26 cellular contexts compared by ENCODE assay signal in genomic region chr5:119168401-119168800, GRCh38.
A peak's percentile ranks its signal among the peaks of the same experiment; 100 is the strongest.
DNase-seq lines count a peak whose midpoint lies in the region; ATAC-seq and TF ChIP-seq lines count a peak whose summit lies in the region.
"Had no signal": no experiment of that assay in that cellular context is flagged by ENCODE, and none has a peak within 500 bp of the region (broad histone marks: within the 10 kb centered on the region; RNA-seq: fewer than 3 reads in every experiment).

No MANE protein-coding gene starts in this region.

- no peaks in the 10 kb centered on the region for H3F3A ChIP-seq in PC-9 (ENCODE audit: insufficient read depth, low read depth)
- H3F3A ChIP-seq in smooth muscle cell (ENCODE audit: low read depth) = no peaks in the 10 kb centered on the region

- H3K4me1 ChIP-seq in PC-9 (replicated peaks; ENCODE audit: insufficient read depth) = peaks cover 10% of the 10 kb centered on the region
- H3K4me1 ChIP-seq in smooth muscle cell (ENCODE audit: low read depth) = no peaks in the 10 kb centered on the region
- H3K4me1 ChIP-seq in upper lobe of left lung = no peaks in the 10 kb centered on the region
- H3K4me1 ChIP-seq: thyroid gland, vagina had no signal

- DNase-seq in HT-29 (ENCODE audit: low spot score) = peak; percentile 22
- no peak for DNase-seq in PC-9
- no peak for DNase-seq in effector memory CD8-positive, alpha-beta T cell
- DNase-seq in smooth muscle cell (lab: John Stamatoyannopoulos, UW; ENCODE audit: unreplicated experiment) = no peak
- DNase-seq in upper lobe of left lung = no peak
- DNase-seq: activated CD4-positive, CD25-positive, alpha-beta regulatory T cell treated with anti-CD3 and anti-CD28 coated beads, Interleukin-2, amount 50 U/mL, for 72 hours; activated CD8-positive, alpha-beta T cell treated with anti-CD3 and anti-CD28 coated beads, Interleukin-2, amount 10 ng/mL, durations not matched to agents 7 days and 5 days; amygdala; brain microvascular endothelial cell; DMS153; head of caudate nucleus; left ventricle myocardium inferior; NCI-H1092; NCI-H1694; right cardiac atrium; stimulated activated CD4-positive, alpha-beta T cell treated with anti-CD3 and anti-CD28 coated beads, Interleukin-1b, Interleukin-23, amount 100 ng/mL, for 48 hours; stimulated activated naive CD8-positive, alpha-beta T cell treated with anti-CD3 and anti-CD28 coated beads, Interleukin-15, amount 100 ng/mL, for 72 hours; T-cell; thyroid gland had no signal

- no peaks in the 10 kb centered on the region for H3K9me2 ChIP-seq in PC-9 (ENCODE audit: insufficient read depth)

- WGBS in smooth muscle cell (ENCODE audit: low lambda C conversion rate) = 47% methylated on average over 1 of the region's 1 CpG
- WGBS in upper lobe of left lung, 2 donors = 79 to 87% methylated on average over 1 of the region's 1 CpG

- BruUV-seq in PC-9 (replicated peaks; lab: Mats Ljungman, UMichigan) = no TSS peak

- TF ChIP-seq CTCF in PC-9 (conservative IDR thresholded peaks at IDR 0.05) = no peak
- TF ChIP-seq CTCF in smooth muscle cell (IDR thresholded peaks at IDR 0.05; ENCODE audit: borderline replicate concordance, insufficient read depth, poor library complexity, severe bottlenecking) = no peak
- no peak for TF ChIP-seq CTCF in upper lobe of left lung (IDR thresholded peaks at IDR 0.05)

- no peak overlapping the region for H3K4me3 Mint-ChIP-seq in effector memory CD8-positive, alpha-beta T cell
- H3K4me3 Mint-ChIP-seq: activated CD8-positive, alpha-beta T cell treated with anti-CD3 and anti-CD28 coated beads, Interleukin-2, amount 10 ng/mL, durations not matched to agents 7 days and 5 days; activated naive CD4-positive, alpha-beta T cell treated with anti-CD3 and anti-CD28 coated beads, Interleukin-2, amount 50 U/mL, for 24 hours; activated T-helper 17 cell treated with anti-CD3 and anti-CD28 coated beads, Interleukin-2, amount 50 U/mL, for 72 hours; mesothelial cell of epicardium; stimulated activated naive CD8-positive, alpha-beta T cell treated with anti-CD3 and anti-CD28 coated beads, Interleukin-15, amount 100 ng/mL, for 72 hours; T-cell had no signal

- H4K20me1 ChIP-seq in PC-9 (ENCODE audit: insufficient read depth) (no peaks in the 10 kb centered on the region), smooth muscle cell (ENCODE audit: low read depth) (no peaks in the 10 kb centered on the region)
- H4K20me1 ChIP-seq: BLaER1 treated with 17β-estradiol and CSF1 and Interleukin-3, amounts not matched to agents 10 nM and 100 nM had no signal

- H3K9me3 Mint-ChIP-seq in effector memory CD8-positive, alpha-beta T cell = no peaks in the 10 kb centered on the region
- H3K9me3 Mint-ChIP-seq: activated naive CD4-positive, alpha-beta T cell treated with anti-CD3 and anti-CD28 coated beads, Interleukin-2, amount 50 U/mL, for 24 hours; activated T-helper 17 cell treated with anti-CD3 and anti-CD28 coated beads, Interleukin-2, amount 50 U/mL, for 72 hours; stimulated activated naive CD8-positive, alpha-beta T cell treated with anti-CD3 and anti-CD28 coated beads, Interleukin-15, amount 100 ng/mL, for 72 hours had no signal

- H3K4me3 ChIP-seq in PC-9 = no peak overlapping the region
- H3K4me3 ChIP-seq in smooth muscle cell = no peak overlapping the region
- no peak overlapping the region for H3K4me3 ChIP-seq in upper lobe of left lung
- H3K4me3 ChIP-seq: BLaER1 treated with 17β-estradiol and CSF1 and Interleukin-3, amounts not matched to agents 10 nM and 100 nM; left ventricle myocardium inferior; thyroid gland; vagina had no signal

- ATAC-seq in effector memory CD8-positive, alpha-beta T cell (replicated peaks) = no peak
- ATAC-seq in GM18870 (IDR thresholded peaks at IDR 0.05; ENCODE audit: unreplicated experiment) (no peak), HG03175 (IDR thresholded peaks at IDR 0.05; ENCODE audit: unreplicated experiment) (no peak), upper lobe of left lung (ENCODE audit: low FRiP score in 2 of 2) (no peak)
- ATAC-seq: activated CD8-positive, alpha-beta T cell treated with anti-CD3 and anti-CD28 coated beads, Interleukin-2, amount 10 ng/mL, durations not matched to agents 7 days and 5 days; activated T-helper 17 cell treated with anti-CD3 and anti-CD28 coated beads, Interleukin-2, amount 50 U/mL, for 72 hours; right cardiac atrium; stimulated activated naive CD8-positive, alpha-beta T cell treated with anti-CD3 and anti-CD28 coated beads, Interleukin-15, amount 100 ng/mL, for 72 hours; T-cell had no signal

- H3K36me3 ChIP-seq in PC-9 (ENCODE audit: low read depth) (no peaks in the 10 kb centered on the region; the same call in 1 of the 2 replicates), smooth muscle cell (ENCODE audit: low read depth) (peaks cover 3% of the 10 kb centered on the region), upper lobe of left lung (peaks cover 0 to 31% (median 10%) of the 10 kb centered on the region in 4 donors)
- H3K36me3 ChIP-seq: brain microvascular endothelial cell had no signal

- TF ChIP-seq POLR2A in upper lobe of left lung (IDR thresholded peaks at IDR 0.05) = no peak

- no peak overlapping the region for H3K4me2 ChIP-seq in PC-9
- no peak overlapping the region for H3K4me2 ChIP-seq in smooth muscle cell

- no peak for TF ChIP-seq EP300 in upper lobe of left lung (IDR thresholded peaks at IDR 0.05)

- no peak overlapping the region for H2AFZ ChIP-seq in PC-9
- H2AFZ ChIP-seq in smooth muscle cell (ENCODE audit: low read depth) = no peak overlapping the region

- POLR2A ChIA-PET in PC-9 (lab: Charles Lee; ENCODE audit: unreplicated experiment) = no interaction called here

- H3K4me1 Mint-ChIP-seq in effector memory CD8-positive, alpha-beta T cell (ENCODE audit: low read depth in 2 of 2) = peaks cover 0 to 3% of the 10 kb centered on the region in 2 donors
- H3K4me1 Mint-ChIP-seq: activated T-helper 17 cell treated with anti-CD3 and anti-CD28 coated beads, Interleukin-2, amount 50 U/mL, for 72 hours had no signal

- H3K36me3 Mint-ChIP-seq in effector memory CD8-positive, alpha-beta T cell (ENCODE audit: insufficient read depth) = peaks cover 9% of the 10 kb centered on the region

- no peaks in the 10 kb centered on the region for H3K79me2 ChIP-seq in PC-9 (ENCODE audit: low read depth)
- H3K79me2 ChIP-seq in smooth muscle cell (ENCODE audit: low read depth) = no peaks in the 10 kb centered on the region

- H3K9ac ChIP-seq in smooth muscle cell (ENCODE audit: low read depth) = no peak overlapping the region
- H3K9ac ChIP-seq: BLaER1 treated with 17β-estradiol and CSF1 and Interleukin-3, amounts not matched to agents 10 nM and 100 nM had no signal

- CTCF ChIA-PET in PC-9 (lab: Charles Lee) = no interaction called here

- H3K9me3 ChIP-seq in PC-9 (ENCODE audit: insufficient read depth, low read depth) = no peaks in the 10 kb centered on the region; the same call in 1 of the 2 replicates
- H3K9me3 ChIP-seq in smooth muscle cell (replicated peaks; ENCODE audit: low read depth) = no peaks in the 10 kb centered on the region
- no peaks in the 10 kb centered on the region for H3K9me3 ChIP-seq in upper lobe of left lung
- H3K9me3 ChIP-seq: left ventricle myocardium inferior, thyroid gland, vagina had no signal

- H3K27me3 Mint-ChIP-seq in effector memory CD8-positive, alpha-beta T cell = no peaks in the 10 kb centered on the region
- H3K27me3 Mint-ChIP-seq: activated naive CD4-positive, alpha-beta T cell treated with anti-CD3 and anti-CD28 coated beads, Interleukin-2, amount 50 U/mL, for 24 hours; activated T-helper 17 cell treated with anti-CD3 and anti-CD28 coated beads, Interleukin-2, amount 50 U/mL, for 72 hours; stimulated activated naive CD8-positive, alpha-beta T cell treated with anti-CD3 and anti-CD28 coated beads, Interleukin-15, amount 100 ng/mL, for 72 hours; T-cell had no signal

- no peaks in the 10 kb centered on the region for H3K27me3 ChIP-seq in PC-9 (ENCODE audit: insufficient read depth, low read depth)
- H3K27me3 ChIP-seq in smooth muscle cell (ENCODE audit: low read depth) = no peaks in the 10 kb centered on the region
- no peaks in the 10 kb centered on the region for H3K27me3 ChIP-seq in upper lobe of left lung
- H3K27me3 ChIP-seq: BLaER1 treated with 17β-estradiol and CSF1 and Interleukin-3, amounts not matched to agents 10 nM and 100 nM; brain microvascular endothelial cell; thyroid gland; vagina had no signal

- intact Hi-C loops in PC-9 (cut with micrococcal nuclease; ENCODE audit: unreplicated experiment) = no loop called here

- H3K27ac Mint-ChIP-seq in effector memory CD8-positive, alpha-beta T cell = peak overlapping the region; percentile 1 to 15
- H3K27ac Mint-ChIP-seq: activated T-helper 17 cell treated with anti-CD3 and anti-CD28 coated beads, Interleukin-2, amount 50 U/mL, for 72 hours; T-cell had no signal

- H3K27ac ChIP-seq in PC-9 (peak overlapping the region; percentile 46; the same call in 1 of the 2 replicates), smooth muscle cell (ENCODE audit: low read depth) (peak overlapping the region; percentile 39), upper lobe of left lung (no peak overlapping the region)
- H3K27ac ChIP-seq: BLaER1 treated with 17β-estradiol and CSF1 and Interleukin-3, amounts not matched to agents 10 nM and 100 nM; brain microvascular endothelial cell; left ventricle myocardium inferior; thyroid gland; vagina had no signal

Comparison
In these comparisons a context has a peak if more than half of its experiments do, and no peak if none do; other contexts are left out.
1. H3K27ac ChIP-seq: peak in PC-9 (single experiment) and smooth muscle cell (single experiment); none in upper lobe of left lung (0 of 4).